ENCODE assay signal across 25 cellular contexts in genomic region chr11:120574881-120575280, GRCh38.
"Had no signal": no experiment of that assay in that cellular context is flagged by ENCODE, and none has a peak within 500 bp of the region (broad histone marks: within the 10 kb centered on the region; RNA-seq: fewer than 3 reads in every experiment).

No MANE protein-coding gene starts in this region.

- H3K27ac ChIP-seq: esophagus squamous epithelium, neural progenitor cell, prostate gland, right atrium auricular region, testis, tibial artery had no signal

- ATAC-seq: left lobe of liver; mucosa of descending colon; sciatic nerve; stimulated activated memory B cell treated with anti-CD40 and anti-IgM and Interleukin-4, amounts not matched to agents 10 μg/mL and 1 μg/mL and 100 μg/mL, for 72 hours; stimulated activated naive CD8-positive, alpha-beta T cell treated with anti-CD3 and anti-CD28 coated beads, Interleukin-15, Interleukin-2, amounts not matched to agents 100 U/mL and 50 U/mL, for 24 hours had no signal

- H3K4me1 ChIP-seq: esophagus squamous epithelium, neural progenitor cell, prostate gland, right atrium auricular region, testis, tibial artery had no signal

- FAIRE-seq: colon, endometrium had no signal

- H3K4me2 ChIP-seq: neural progenitor cell had no signal

- H3K4me3 ChIP-seq: esophagus squamous epithelium, lung, mucosa of descending colon, neural progenitor cell, prostate gland, right atrium auricular region, testis, tibial artery had no signal

- H3K9me3 ChIP-seq: esophagus squamous epithelium, mucosa of descending colon, prostate gland, right atrium auricular region, testis, tibial artery had no signal

- H3K27me3 ChIP-seq: right atrium auricular region, testis had no signal

- H3K9ac ChIP-seq: neural progenitor cell had no signal

- H2AFZ ChIP-seq: neural progenitor cell had no signal

- DNase-seq: cerebellar nuclear complex; dermis blood vessel endothelial cell; effector memory CD4-positive, alpha-beta T cell; erythroblast; esophagus squamous epithelium; foreskin melanocyte; hypothalamus; immature natural killer cell; islet precursor cell; mucosa of descending colon; naive B cell; stimulated activated CD4-positive, alpha-beta T cell treated with anti-CD3 and anti-CD28 coated beads, Interleukin-4, amount 100 ng/mL, for 4 hours; stimulated activated naive CD8-positive, alpha-beta T cell treated with anti-CD3 and anti-CD28 coated beads, Interleukin-15, Interleukin-2, amounts not matched to agents 100 U/mL and 50 U/mL, for 24 hours; substantia nigra; testis; tibial artery had no signal

- H3K36me3 ChIP-seq: esophagus squamous epithelium, neural progenitor cell, prostate gland, right atrium auricular region, tibial artery had no signal
